ENCODE assay signal across 8 cellular contexts in genomic region chr19:32405431-32406160, GRCh38. TPM values are rescaled to one million over a fixed set of nuclear protein-coding genes. Genes with fewer than 3 reads are reported as not detected.
A peak's percentile ranks its signal among the peaks of the same experiment; 100 is the strongest.
DNase-seq lines count a peak whose midpoint lies in the region; TF ChIP-seq lines count a peak whose summit lies in the region.

Gene DPY19L3, plus strand, starts transcription at chr19:32405770. Its CDS starts 2,484 bp downstream, at chr19:32408254.

- H3K36me3 ChIP-seq in H7 (replicated peaks; ENCODE audit: control insufficient read depth, insufficient read depth, low read length) (peaks cover 8% of the 10 kb centered on the region), Loucy (ENCODE audit: insufficient read depth, low read length) (peaks cover 4% of the 10 kb centered on the region; the same call in 1 of the 2 replicates)

- H3K79me2 ChIP-seq in Loucy (ENCODE audit: insufficient read depth, low read length), result peaks cover 38% of the 10 kb centered on the region

- no peak for TF ChIP-seq CTCF in Loucy (conservative IDR thresholded peaks at IDR 0.05; ENCODE audit: low read length)
- TF ChIP-seq CTCF in fibroblast of villous mesenchyme (IDR thresholded peaks at IDR 0.05; ENCODE audit: insufficient read depth, low read depth, low read length), result no peak
- TF ChIP-seq CTCF in nephron progenitor cell (IDR thresholded peaks at IDR 0.05), result no peak

- DNase-seq in G401 (ENCODE audit: low spot score), result peak; percentile 95
- peak; percentile 99 for DNase-seq in H7
- DNase-seq in SHP77 (lab: John Stamatoyannopoulos, UW), result peak; percentile 78 to 89
- DNase-seq in activated gamma-delta T cell (lab: John Stamatoyannopoulos, UW), result peak; percentile 79
- DNase-seq in fibroblast of villous mesenchyme (ENCODE audit: low read depth), result peak; percentile 95
- DNase-seq in nephron progenitor cell, result peak; percentile 97

- H3K36me3 Mint-ChIP-seq in nephron progenitor cell (ENCODE audit: low read depth), result peaks cover 31% of the 10 kb centered on the region
- H3K36me3 Mint-ChIP-seq in stimulated activated naive CD8-positive, alpha-beta T cell treated with anti-CD3 and anti-CD28 coated beads, Interleukin-15, Interleukin-2, amounts not matched to agents 100 ng/mL and 50 ng/mL, for 24 hours (ENCODE audit: low read depth), result peaks cover 27% of the 10 kb centered on the region

- H3K4me3 ChIP-seq in H7 (ENCODE audit: insufficient read depth, low read depth, low read length) (peak within 1 kb of the TSS; percentile 92), Loucy (ENCODE audit: low read length, poor library complexity, severe bottlenecking) (peak within 1 kb of the TSS; percentile 97), fibroblast of villous mesenchyme (ENCODE audit: low read depth, low read length) (peak within 1 kb of the TSS; percentile 85)

- peaks cover 48% of the 10 kb centered on the region for H3K4me1 Mint-ChIP-seq in nephron progenitor cell
- peaks cover 23% of the 10 kb centered on the region for H3K4me1 Mint-ChIP-seq in stimulated activated naive CD8-positive, alpha-beta T cell treated with anti-CD3 and anti-CD28 coated beads, Interleukin-15, Interleukin-2, amounts not matched to agents 100 ng/mL and 50 ng/mL, for 24 hours (ENCODE audit: low read depth)

- peak within 1 kb of the TSS; percentile 90 for H3K4me3 Mint-ChIP-seq in nephron progenitor cell
- H3K4me3 Mint-ChIP-seq in stimulated activated naive CD8-positive, alpha-beta T cell treated with anti-CD3 and anti-CD28 coated beads, Interleukin-15, Interleukin-2, amounts not matched to agents 100 ng/mL and 50 ng/mL, for 24 hours, result peak within 1 kb of the TSS; percentile 86

- H3K4me1 ChIP-seq in Loucy (ENCODE audit: insufficient read depth, low read length, poor library complexity, severe bottlenecking), result peaks cover 43% of the 10 kb centered on the region

- H3K9me3 Mint-ChIP-seq in nephron progenitor cell, result no peaks in the 10 kb centered on the region
- no peaks in the 10 kb centered on the region for H3K9me3 Mint-ChIP-seq in stimulated activated naive CD8-positive, alpha-beta T cell treated with anti-CD3 and anti-CD28 coated beads, Interleukin-15, Interleukin-2, amounts not matched to agents 100 ng/mL and 50 ng/mL, for 24 hours

- H3K27me3 ChIP-seq in H7 (ENCODE audit: control insufficient read depth, insufficient read depth, low read length) (no peaks in the 10 kb centered on the region), Loucy (ENCODE audit: insufficient read depth, low read length, poor library complexity, severe bottlenecking) (no peaks in the 10 kb centered on the region)

- H3K27ac Mint-ChIP-seq in nephron progenitor cell, result peak within 1 kb of the TSS; percentile 96
- peak within 1 kb of the TSS; percentile 89 for H3K27ac Mint-ChIP-seq in stimulated activated naive CD8-positive, alpha-beta T cell treated with anti-CD3 and anti-CD28 coated beads, Interleukin-15, Interleukin-2, amounts not matched to agents 100 ng/mL and 50 ng/mL, for 24 hours

- in situ Hi-C loops in G401 (cut with HindIII; ENCODE audit: low sequenced_read_pairs), result no loop called here

- H3K4me2 ChIP-seq in Loucy (ENCODE audit: low read depth, low read length, poor library complexity, severe bottlenecking), result peak within 1 kb of the TSS; percentile 93

- H2AFZ ChIP-seq in Loucy (ENCODE audit: low read length), result peak within 1 kb of the TSS; percentile 85

- H3K9me3 ChIP-seq in Loucy (ENCODE audit: insufficient read depth, low read depth, low read length), result no peaks in the 10 kb centered on the region

- H4K20me1 ChIP-seq in Loucy (ENCODE audit: insufficient read depth, low read length, poor library complexity, severe bottlenecking), result no peaks in the 10 kb centered on the region

- H3K9me2 ChIP-seq in Loucy (replicated peaks; ENCODE audit: low read depth, low read length), result no peaks in the 10 kb centered on the region

- peak within 1 kb of the TSS; percentile 98 for H3K9ac ChIP-seq in Loucy (ENCODE audit: low read depth, low read length, poor library complexity, severe bottlenecking)

- no peaks in the 10 kb centered on the region for H3K27me3 Mint-ChIP-seq in nephron progenitor cell (ENCODE audit: low read depth, poor library complexity)
- H3K27me3 Mint-ChIP-seq in stimulated activated naive CD8-positive, alpha-beta T cell treated with anti-CD3 and anti-CD28 coated beads, Interleukin-15, Interleukin-2, amounts not matched to agents 100 ng/mL and 50 ng/mL, for 24 hours, result no peaks in the 10 kb centered on the region

- no peaks in the 10 kb centered on the region for H3F3A ChIP-seq in Loucy (ENCODE audit: low read depth)

RNA-seq across cellular contexts. Expression of gene DPY19L3, which starts in this region (rescaled TPM):
- 17.3 and 22.6 TPM in 2 replicates for total RNA-seq in G401 (2014; rRNA removed; shearing (Covaris generic))
- total RNA-seq in H7 (2014; rRNA removed; shearing (Covaris generic)), result 18.3 and 27.6 TPM in 2 replicates
- total RNA-seq in fibroblast of villous mesenchyme, result 22.5 and 30.0 TPM in 2 replicates

Comparison
In these comparisons a context has a peak if more than half of its experiments do, and no peak if none do; other contexts are left out.
1. Peak in every context shown above with its lines: DNase-seq and H3K4me3 ChIP-seq.